In genomic region chr19:51621178-51621577, GRCh38 we compare ENCODE assay signal across 1 cellular context.
TF ChIP-seq lines count a peak whose summit lies in the region.

No MANE protein-coding gene starts in this region.

TF ChIP-seq in GM12878, 131 proteins besides CTCF, POLR2A, EP300 and RAD21 (continued from another document):
- TF ChIP-seq TCF3 (IDR thresholded peaks at IDR 0.05; ENCODE audit: borderline replicate concordance, insufficient read depth, low read depth, low read length) = 0 out of 2 replicates have a peak, but pooled peaks have one; percentile 51
- no peak for TF ChIP-seq PRDM15 (CRISPR knock-in tag; IDR thresholded peaks at IDR 0.05)
- TF ChIP-seq PAX5 (IDR thresholded peaks at IDR 0.05; ENCODE audit: borderline replicate concordance, low read depth, low read length) = peak; percentile 68
- TF ChIP-seq ZNF592 (IDR thresholded peaks at IDR 0.05) = no peak
- TF ChIP-seq IKZF2 (IDR thresholded peaks at IDR 0.05) = peak; percentile 88 to 91
- peak; percentile 66; the same call in 1 of the 2 replicates for TF ChIP-seq TCF12 (IDR thresholded peaks at IDR 0.05; ENCODE audit: low read depth, low read length)
- TF ChIP-seq SPI1 (IDR thresholded peaks at IDR 0.05; ENCODE audit: borderline replicate concordance, insufficient read depth, low read depth, low read length) = peak; percentile 96
- no peak for TF ChIP-seq STAT3 (IDR thresholded peaks at IDR 0.05; ENCODE audit: low read depth, low read length)
- TF ChIP-seq STAT1 (conservative IDR thresholded peaks at IDR 0.05) = no peak
- peak; percentile 62; the same call in 1 of the 3 replicates for TF ChIP-seq POU2F2 (IDR thresholded peaks at IDR 0.05; ENCODE audit: borderline replicate concordance, low read depth, low read length)
- TF ChIP-seq SKIL (IDR thresholded peaks at IDR 0.05; ENCODE audit: low read depth, poor library complexity, severe bottlenecking) = peak; percentile 49
- TF ChIP-seq BCL11A (IDR thresholded peaks at IDR 0.05; ENCODE audit: low read depth, low read length) = peak; percentile 84
- TF ChIP-seq ETV6 (conservative IDR thresholded peaks at IDR 0.05 in 1 of 2, IDR thresholded peaks at IDR 0.05 in 1 of 2; ENCODE audit: borderline replicate concordance in 1 of 2, low read depth in 1 of 2) = peak in 1 of 2 experiments; percentile 84; a peak in 2 of 4 replicates
- peak; percentile 96 for TF ChIP-seq RUNX3 (IDR thresholded peaks at IDR 0.05; ENCODE audit: low read length)
